ENCODE assay signal across 8 cellular contexts in the genomic region with DNA sequence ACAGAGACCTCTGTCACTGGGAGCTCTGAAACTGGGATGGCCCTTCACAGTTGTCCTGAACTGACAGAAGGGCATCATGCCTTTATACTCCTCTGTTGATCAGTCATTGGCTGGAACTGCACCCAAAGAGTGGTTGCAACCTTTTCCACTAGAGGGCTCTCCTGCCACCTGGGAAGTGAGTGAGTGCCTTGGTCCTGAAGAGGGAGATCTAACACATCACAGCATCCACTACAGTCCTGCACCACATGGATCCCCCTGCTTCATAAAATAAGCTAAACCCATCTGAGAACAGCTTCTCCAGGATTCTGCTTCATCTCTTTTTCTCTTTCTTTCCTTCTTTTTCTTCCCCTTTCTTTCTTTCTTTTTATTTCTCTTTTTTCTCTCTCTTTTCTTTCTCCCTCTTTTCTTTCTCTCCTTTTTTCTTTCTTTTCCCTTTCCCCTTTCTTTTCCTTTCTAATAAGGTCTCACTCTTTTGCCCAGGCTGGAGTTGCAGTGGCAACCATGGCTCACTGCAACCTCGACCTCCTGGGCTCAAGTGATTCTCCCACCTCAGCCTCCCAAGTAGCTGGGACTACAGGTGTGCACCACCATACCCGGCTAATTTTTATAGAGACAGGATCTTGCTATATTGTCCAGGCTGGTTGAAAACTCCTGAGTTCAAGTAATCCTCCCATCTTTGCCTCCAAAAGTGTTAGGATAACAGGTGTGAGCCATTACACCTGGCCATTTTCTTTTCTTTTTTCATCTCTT.
A peak's percentile ranks its signal among the peaks of the same experiment; 100 is the strongest.
DNase-seq lines count a peak whose midpoint lies in the region; ATAC-seq and TF ChIP-seq lines count a peak whose summit lies in the region.

No MANE protein-coding gene starts in this region.

- DNase-seq in ACHN (peak; percentile 78), NCI-H2227 (lab: John Stamatoyannopoulos, UW; ENCODE audit: unreplicated experiment) (peak; percentile 48), choroid plexus epithelial cell (ENCODE audit: low read depth) (peak; percentile 89), medulla oblongata (ENCODE audit: extremely low spot score) (peak; percentile 33)
- peak; percentile 21 for DNase-seq in stimulated activated CD8-positive, alpha-beta memory T cell treated with anti-CD3 and anti-CD28 coated beads, Interleukin-7, amount 100 ng/mL, for 24 hours (ENCODE audit: low read depth)

- peak; percentile 97 for TF ChIP-seq CTCF in choroid plexus epithelial cell (conservative IDR thresholded peaks at IDR 0.05; ENCODE audit: low read depth, low read length)

- no peak overlapping the region for H3K4me3 ChIP-seq in choroid plexus epithelial cell (ENCODE audit: low read depth, low read length)

- ATAC-seq in GM18502 (IDR thresholded peaks at IDR 0.05; ENCODE audit: poor library complexity, unreplicated experiment) (peak; percentile 98), HG03060 (IDR thresholded peaks at IDR 0.05; ENCODE audit: low read depth, unreplicated experiment) (peak; percentile 47)
- peak; percentile 89 to 93 for ATAC-seq in activated CD4-positive, CD25-positive, alpha-beta regulatory T cell treated with anti-CD3 and anti-CD28 coated beads, Interleukin-2, amount 50 U/mL, for 24 hours

- in situ Hi-C loops in ACHN (cut with HindIII; ENCODE audit: low pct_ligation_motif_present, low pct_unique_long_range_greater_than_20kb, low sequenced_read_pairs): no loop called here

Comparison
In these comparisons a context has a peak if more than half of its experiments do, and no peak if none do; other contexts are left out.
1. DNase-seq: peak in every context shown above with its lines; median percentile 89 in choroid plexus epithelial cell; 78 in ACHN; 48 in NCI-H2227; 33 in medulla oblongata; 21 in stimulated activated CD8-positive, alpha-beta memory T cell treated with anti-CD3 and anti-CD28 coated beads, Interleukin-7, amount 100 ng/mL, for 24 hours.
2. ATAC-seq: peak in every context shown above with its lines; median percentile 98 in GM18502; 91 in activated CD4-positive, CD25-positive, alpha-beta regulatory T cell treated with anti-CD3 and anti-CD28 coated beads, Interleukin-2, amount 50 U/mL, for 24 hours; 47 in HG03060.